20 cellular contexts compared by ENCODE assay signal in genomic region chr17:19433240-19433639, GRCh38. TPM values are rescaled to one million over a fixed set of nuclear protein-coding genes. Genes with fewer than 3 reads are reported as not detected.
DNase-seq lines count a peak whose midpoint lies in the region; ATAC-seq and TF ChIP-seq lines count a peak whose summit lies in the region.
"Had no signal": no experiment of that assay in that cellular context is flagged by ENCODE, and none has a peak within 500 bp of the region (broad histone marks: within the 10 kb centered on the region; RNA-seq: fewer than 3 reads in every experiment).

No MANE protein-coding gene starts in this region.

- no peak overlapping the region for H4K8ac ChIP-seq in neuronal stem cell (ENCODE audit: low read depth, low read length)

- H3K4me3 Mint-ChIP-seq in WTC11 (no peak overlapping the region), glutamatergic neuron (ENCODE audit: unreplicated experiment) (no peak overlapping the region)
- H3K4me3 Mint-ChIP-seq: CD14-positive monocyte; CD8-positive, alpha-beta T cell; HFFc6 had no signal

- H3K27me3 ChIP-seq in iPS-18a (ENCODE audit: control insufficient read depth, insufficient read depth, low read length) (no peaks in the 10 kb centered on the region), neuronal stem cell (ENCODE audit: control insufficient read depth in 3 of 3, insufficient read depth in 3 of 3, low read depth in 1 of 3, low read length in 3 of 3) (peaks cover 0 to 17% (median 0%) of the 10 kb centered on the region in 3 experiments)

- peak overlapping the region; percentile 60 for H3K27ac Mint-ChIP-seq in WTC11
- no peak overlapping the region for H3K27ac Mint-ChIP-seq in glutamatergic neuron (ENCODE audit: unreplicated experiment)
- H3K27ac Mint-ChIP-seq: CD8-positive, alpha-beta T cell; HFFc6 had no signal

- DNase-seq in WTC11 (ENCODE audit: low spot score) (no peak), neuronal stem cell (ENCODE audit: low spot score) (no peak), AG08396 (ENCODE audit: low spot score) (no peak), glutamatergic neuron (no peak)
- DNase-seq: CD8-positive, alpha-beta T cell; COR-L47; DMS153; DMS79 treated with DMSO at 0.1 percent for 48 hours; EL; GDM1; GM23248; HFFc6 had no signal

- no peaks in the 10 kb centered on the region for H3K79me1 ChIP-seq in neuronal stem cell (ENCODE audit: low read depth, low read length)

- no peak overlapping the region for H2BK120ac ChIP-seq in neuronal stem cell (ENCODE audit: low read depth, low read length)

- ATAC-seq in WTC11 (peak; percentile 87), HG02884 (IDR thresholded peaks at IDR 0.05; ENCODE audit: unreplicated experiment) (no peak), HG02571 (IDR thresholded peaks at IDR 0.05; ENCODE audit: unreplicated experiment) (no peak)
- ATAC-seq: CD8-positive, alpha-beta T cell had no signal

- H3K9me3 ChIP-seq in HEK293 (ENCODE audit: control insufficient read depth, insufficient read depth, low read depth, low read length) (no peaks in the 10 kb centered on the region), iPS-18a (ENCODE audit: control insufficient read depth, low read depth, low read length) (no peaks in the 10 kb centered on the region), neuronal stem cell (replicated peaks in 1 of 2; ENCODE audit: control insufficient read depth in 2 of 2, insufficient read depth in 1 of 2, low read depth in 1 of 2, low read length in 2 of 2) (no peaks in the 10 kb centered on the region)
- H3K9me3 ChIP-seq: A549, HAP-1 had no signal

- H3K9ac ChIP-seq in iPS-18a (ENCODE audit: low read length): no peak overlapping the region
- no peak overlapping the region for H3K9ac ChIP-seq in neuronal stem cell (ENCODE audit: low read depth, low read length, poor library complexity)
- H3K9ac ChIP-seq: GM23248 had no signal

- H3K9me3 Mint-ChIP-seq in WTC11 (no peaks in the 10 kb centered on the region), glutamatergic neuron (ENCODE audit: unreplicated experiment) (peaks cover 2% of the 10 kb centered on the region)
- H3K9me3 Mint-ChIP-seq: CD8-positive, alpha-beta T cell; HFFc6 had no signal

- WGBS in neuronal stem cell (ENCODE audit: extremely low coverage in 2 of 2, insufficient read length in 2 of 2, insufficient replicate concordance in 1 of 2), 2 donors: no CpG with 5 or more reads among the region's 5 CpGs

- no peak overlapping the region for H3K4ac ChIP-seq in neuronal stem cell (ENCODE audit: low read length)

- H3K18ac ChIP-seq in neuronal stem cell (ENCODE audit: low read length): no peak overlapping the region

- CTCF ChIA-PET in HEK293 (lab: Yijun Ruan, JAX) (interaction anchor here (0.6 to 4.0 kb wide), 5 partner anchors 10 to 1219 kb away, joined by 3 to 22 read pairs (median 4); partner anchors contain the start of gene B9D1), WTC11 (lab: Charles Lee) (interaction anchor here (0.8 to 4.3 kb wide), 20 partner anchors 9 to 333 kb away, joined by 3 to 32 read pairs (median 5); partner anchors contain the start of genes ALDH3A2, B9D1 and SLC47A2)

- no peak overlapping the region for H3K23ac ChIP-seq in neuronal stem cell (ENCODE audit: low read depth, low read length, poor library complexity)

- peaks cover 55% of the 10 kb centered on the region for H3K4me1 Mint-ChIP-seq in WTC11
- H3K4me1 Mint-ChIP-seq in glutamatergic neuron (ENCODE audit: low read depth, unreplicated experiment): peaks cover 3% of the 10 kb centered on the region
- H3K4me1 Mint-ChIP-seq: CD14-positive monocyte had no signal

- no peak overlapping the region for H3K4me2 ChIP-seq in neuronal stem cell (ENCODE audit: insufficient read depth, low read length, poor library complexity, severe bottlenecking)
- H3K4me2 ChIP-seq: A549 had no signal

- H2BK15ac ChIP-seq in neuronal stem cell (ENCODE audit: low read length): no peak overlapping the region

- H2AFZ ChIP-seq in neuronal stem cell (ENCODE audit: low read length): peak overlapping the region; percentile 59

- POLR2A ChIA-PET in HEK293 (lab: Yijun Ruan, JAX) (interaction anchor here (1.2 kb wide), 2 partner anchors 55 to 215 kb away, joined by 3 read pairs; partner anchors contain the start of genes ALDH3A2 and MAPK7), WTC11 (lab: Charles Lee) (interaction anchor here (2.0 kb wide), 1 partner anchor 55 kb away, joined by 10 read pairs; the partner anchor contains the start of gene MAPK7)

- H3K4me3 ChIP-seq in HEK293 (ENCODE audit: low read depth, low read length) (no peak overlapping the region), iPS-18a (ENCODE audit: low read length) (peak overlapping the region; percentile 23), neuronal stem cell (ENCODE audit: low read length in 2 of 2) (no peak overlapping the region)
- H3K4me3 ChIP-seq: A549, GM23248, HAP-1 had no signal

- H4K91ac ChIP-seq in neuronal stem cell (ENCODE audit: low read depth, low read length, poor library complexity): no peak overlapping the region

- no peaks in the 10 kb centered on the region for H3K4me1 ChIP-seq in HEK293 (ENCODE audit: control insufficient read depth, insufficient read depth, low read length)
- peaks cover 32% of the 10 kb centered on the region for H3K4me1 ChIP-seq in iPS-18a (ENCODE audit: control insufficient read depth, low read depth, low read length)
- H3K4me1 ChIP-seq in neuronal stem cell (ENCODE audit: control insufficient read depth in 2 of 2, insufficient read depth in 1 of 2, low read depth in 1 of 2, low read length in 2 of 2): peaks cover 0 to 14% of the 10 kb centered on the region in 2 donors
- H3K4me1 ChIP-seq: A549 had no signal

- H3K36me3 Mint-ChIP-seq in WTC11: no peaks in the 10 kb centered on the region
- no peaks in the 10 kb centered on the region for H3K36me3 Mint-ChIP-seq in glutamatergic neuron (ENCODE audit: unreplicated experiment)
- H3K36me3 Mint-ChIP-seq: CD14-positive monocyte; CD8-positive, alpha-beta T cell had no signal

- H2AK5ac ChIP-seq in neuronal stem cell (ENCODE audit: low read depth, low read length): no peak overlapping the region

- H3K27ac ChIP-seq in HEK293 (ENCODE audit: extremely low read depth, low read depth, low read length) (no peak overlapping the region), iPS-18a (ENCODE audit: low read length) (peak overlapping the region; percentile 7), neuronal stem cell (replicated peaks; ENCODE audit: low read length) (no peak overlapping the region)
- H3K27ac ChIP-seq: A549, GM23248 had no signal

- no peak overlapping the region for H3K14ac ChIP-seq in neuronal stem cell (ENCODE audit: low read length)

- no peaks in the 10 kb centered on the region for H3K36me3 ChIP-seq in HEK293 (ENCODE audit: control insufficient read depth in 2 of 2, insufficient read depth in 1 of 2, low read length in 2 of 2)
- H3K36me3 ChIP-seq in iPS-18a (ENCODE audit: control insufficient read depth, low read depth, low read length): no peaks in the 10 kb centered on the region
- H3K36me3 ChIP-seq in neuronal stem cell (replicated peaks in 1 of 2; ENCODE audit: control insufficient read depth in 2 of 2, insufficient read depth in 2 of 2, low read length in 2 of 2): no peaks in the 10 kb centered on the region
- H3K36me3 ChIP-seq: HAP-1 had no signal

- no peak overlapping the region for H2BK5ac ChIP-seq in neuronal stem cell (ENCODE audit: low read length)

- H3K27me3 Mint-ChIP-seq in WTC11 (ENCODE audit: low read depth): no peaks in the 10 kb centered on the region
- no peaks in the 10 kb centered on the region for H3K27me3 Mint-ChIP-seq in glutamatergic neuron (ENCODE audit: unreplicated experiment)

- no peak overlapping the region for H2BK12ac ChIP-seq in neuronal stem cell (ENCODE audit: low read length)

- no peak for TF ChIP-seq CTCF in HEK293 (tag by site-specific recombination; IDR thresholded peaks at IDR 0.05)
- TF ChIP-seq CTCF in WTC11 (IDR thresholded peaks at IDR 0.05): no peak
- no peak for TF ChIP-seq CTCF in glutamatergic neuron (IDR thresholded peaks at IDR 0.05; ENCODE audit: partially characterized antibody, unreplicated experiment)

TF ChIP-seq in HEK293, 187 proteins besides CTCF, POLR2A, EP300 and RAD21 (continues in another document):
- TF ChIP-seq, protein P1, sequence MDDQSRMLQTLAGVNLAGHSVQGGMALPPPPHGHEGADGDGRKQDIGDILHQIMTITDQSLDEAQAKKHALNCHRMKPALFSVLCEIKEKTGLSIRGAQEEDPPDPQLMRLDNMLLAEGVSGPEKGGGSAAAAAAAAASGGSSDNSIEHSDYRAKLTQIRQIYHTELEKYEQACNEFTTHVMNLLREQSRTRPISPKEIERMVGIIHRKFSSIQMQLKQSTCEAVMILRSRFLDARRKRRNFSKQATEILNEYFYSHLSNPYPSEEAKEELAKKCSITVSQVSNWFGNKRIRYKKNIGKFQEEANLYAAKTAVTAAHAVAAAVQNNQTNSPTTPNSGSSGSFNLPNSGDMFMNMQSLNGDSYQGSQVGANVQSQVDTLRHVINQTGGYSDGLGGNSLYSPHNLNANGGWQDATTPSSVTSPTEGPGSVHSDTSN (CRISPR knock-in tag; IDR thresholded peaks at IDR 0.05): no peak
- no peak for TF ChIP-seq ZNF473 (tag by site-specific recombination; IDR thresholded peaks at IDR 0.05)
- TF ChIP-seq ZNF202 (tag by site-specific recombination; IDR thresholded peaks at IDR 0.05; ENCODE audit: borderline replicate concordance): no peak

TF ChIP-seq in WTC11, 78 proteins besides CTCF, POLR2A, EP300 and RAD21 (continues in another document):
- TF ChIP-seq GTF2I (CRISPR knock-in tag; conservative IDR thresholded peaks at IDR 0.05) (no peak), HMGXB4 (CRISPR knock-in tag; IDR thresholded peaks at IDR 0.05) (no peak)

RNA-seq across cellular contexts. Expression of gene RNF112, which starts 22.2 kb away (rescaled TPM):
- total RNA-seq in WTC11 (2021) (4.5 to 5.1 TPM (median 4.9 TPM) in 3 replicates), glutamatergic neuron (ENCODE audit: unreplicated experiment) (8.6 TPM)
- polyA plus RNA-seq in neuronal stem cell (2013, experiment 1 of 2): 1.4 TPM
- 1.1 TPM for polyA plus RNA-seq in neuronal stem cell (2013, experiment 2 of 2)
- total RNA-seq: HT-29 had no signal
- polyA plus RNA-seq: CD14-positive monocyte had no signal

RNA-seq across cellular contexts. Expression of gene MFAP4, which starts 46.2 kb away (rescaled TPM):
- total RNA-seq in WTC11 (2021) (3.9 to 4.1 TPM (median 4.0 TPM) in 3 replicates), glutamatergic neuron (ENCODE audit: unreplicated experiment) (37.7 TPM)
- polyA plus RNA-seq in neuronal stem cell (2013, experiment 1 of 2): 0.18 TPM
- 0.07 TPM for polyA plus RNA-seq in neuronal stem cell (2013, experiment 2 of 2)
- total RNA-seq: CD8-positive, alpha-beta T cell; HT-29 had no signal

RNA-seq across cellular contexts. Expression of gene MAPK7, which starts 54.9 kb away (rescaled TPM):
- 35.6 to 38.5 TPM (median 37.4 TPM) in 3 replicates for total RNA-seq in WTC11 (2021)
- 21.1 TPM for polyA plus RNA-seq in neuronal stem cell (2013, experiment 1 of 2)
- polyA plus RNA-seq in neuronal stem cell (2013, experiment 2 of 2): 21.3 TPM
- total RNA-seq in glutamatergic neuron (ENCODE audit: unreplicated experiment): 70.6 TPM
